In genomic region chr1:11054666-11055065, GRCh38 we compare ENCODE assay signal across 24 cellular contexts. TPM values are rescaled to one million over a fixed set of nuclear protein-coding genes. Genes with fewer than 3 reads are reported as not detected.
"Had no signal": no experiment of that assay in that cellular context is flagged by ENCODE, and none has a peak within 500 bp of the region (broad histone marks: within the 10 kb centered on the region; RNA-seq: fewer than 3 reads in every experiment).

No MANE protein-coding gene starts in this region.

- DNase-seq: activated B cell treated with CpG ODN at 0.5 μM for 24 hours; activated CD4-positive, alpha-beta T cell treated with anti-CD3 and anti-CD28 coated beads for 4 hours; activated CD4-positive, alpha-beta T cell treated with anti-CD3 and anti-CD28 coated beads, Interleukin-2, amount 50 U/mL, for 48 hours; activated CD8-positive, alpha-beta memory T cell treated with anti-CD3 and anti-CD28 coated beads, Interleukin-2, amount 50 U/mL, for 48 hours; activated naive CD4-positive, alpha-beta T cell treated with Interleukin-2 at 50 U/mL for 16 hours; activated naive CD8-positive, alpha-beta T cell treated with anti-CD3 and anti-CD28 coated beads for 36 hours; activated T-cell treated with anti-CD3 and anti-CD28 coated beads, Interleukin-2, amount 50 U/mL, for 4 hours; endodermal cell; mesenchymal stem cell; stimulated activated CD4-positive, alpha-beta T cell treated with anti-CD3 and anti-CD28 coated beads, Interleukin-2, amount 100 ng/mL, for 48 hours; stimulated activated CD8-positive, alpha-beta memory T cell treated with anti-CD3 and anti-CD28 coated beads, Interleukin-4, amount 100 ng/mL, for 48 hours; stimulated activated naive B cell treated with anti-CD40 and anti-IgM and Interleukin-4, amounts not matched to agents 10 μg/mL and 1 μg/mL and 100 μg/mL, for 72 hours; T-helper 9 cell; testis; uterus had no signal

- H3K4me3 Mint-ChIP-seq: activated B cell treated with CpG ODN at 0.5 μM for 24 hours; activated naive CD8-positive, alpha-beta T cell treated with anti-CD3 and anti-CD28 coated beads for 36 hours; activated T-cell treated with anti-CD3 and anti-CD28 coated beads, Interleukin-2, amount 50 U/mL, for 4 hours; central memory CD8-positive, alpha-beta T cell; endodermal cell; stimulated activated naive B cell treated with anti-CD40 and anti-IgM and Interleukin-4, amounts not matched to agents 10 μg/mL and 1 μg/mL and 100 μg/mL, for 72 hours had no signal

- H3K4me1 Mint-ChIP-seq: nephron had no signal

- H3K9me3 ChIP-seq: heart left ventricle, testis, uterus had no signal

- H3K27ac ChIP-seq: coronary artery, epithelial cell of prostate, heart left ventricle, testis, uterus had no signal

- H3K9me3 Mint-ChIP-seq: activated B cell treated with CpG ODN at 0.5 μM for 24 hours; activated naive CD8-positive, alpha-beta T cell treated with anti-CD3 and anti-CD28 coated beads for 36 hours; activated T-cell treated with anti-CD3 and anti-CD28 coated beads, Interleukin-2, amount 50 U/mL, for 4 hours; activated T-helper 2 cell treated with anti-CD3 and anti-CD28 coated beads, Interferon-gamma antibody, Interleukin-2, Interleukin-4, amounts not matched to agents 10 μg/mL and 5 μg/mL and 100 μg/mL, durations not matched to agents 14 hours and 24 hours and 36 hours; central memory CD8-positive, alpha-beta T cell; endodermal cell; nephron; stimulated activated naive B cell treated with anti-CD40 and anti-IgM and Interleukin-4, amounts not matched to agents 10 μg/mL and 1 μg/mL and 100 μg/mL, for 72 hours had no signal

- H3K27me3 ChIP-seq: testis, uterus had no signal

- H3K36me3 ChIP-seq: uterus had no signal

- H3K27me3 Mint-ChIP-seq: activated B cell treated with CpG ODN at 0.5 μM for 24 hours; central memory CD8-positive, alpha-beta T cell; stimulated activated naive B cell treated with anti-CD40 and anti-IgM and Interleukin-4, amounts not matched to agents 10 μg/mL and 1 μg/mL and 100 μg/mL, for 72 hours had no signal

- ATAC-seq: stimulated activated naive B cell treated with anti-CD40 and anti-IgM and Interleukin-4, amounts not matched to agents 10 μg/mL and 1 μg/mL and 100 μg/mL, for 72 hours had no signal

- H3K4me3 ChIP-seq: coronary artery, heart left ventricle, testis, uterus had no signal

- H3K27ac Mint-ChIP-seq: activated B cell treated with CpG ODN at 0.5 μM for 24 hours; activated naive CD8-positive, alpha-beta T cell treated with anti-CD3 and anti-CD28 coated beads for 36 hours; activated T-helper 2 cell treated with anti-CD3 and anti-CD28 coated beads, Interferon-gamma antibody, Interleukin-2, Interleukin-4, amounts not matched to agents 10 μg/mL and 5 μg/mL and 100 μg/mL, durations not matched to agents 14 hours and 24 hours and 36 hours; endodermal cell; nephron; stimulated activated naive B cell treated with anti-CD40 and anti-IgM and Interleukin-4, amounts not matched to agents 10 μg/mL and 1 μg/mL and 100 μg/mL, for 72 hours had no signal

RNA-seq across cellular contexts. Expression of gene MASP2, which starts 7.6 kb away (rescaled TPM):
- total RNA-seq: activated B cell treated with CpG ODN at 0.5 μM for 24 hours, fibroblast of villous mesenchyme, heart left ventricle, myocyte, renal cortical epithelial cell, uterus had no signal
- polyA plus RNA-seq: heart left ventricle had no signal
